ENCODE assay signal across 28 cellular contexts in the genomic region with DNA sequence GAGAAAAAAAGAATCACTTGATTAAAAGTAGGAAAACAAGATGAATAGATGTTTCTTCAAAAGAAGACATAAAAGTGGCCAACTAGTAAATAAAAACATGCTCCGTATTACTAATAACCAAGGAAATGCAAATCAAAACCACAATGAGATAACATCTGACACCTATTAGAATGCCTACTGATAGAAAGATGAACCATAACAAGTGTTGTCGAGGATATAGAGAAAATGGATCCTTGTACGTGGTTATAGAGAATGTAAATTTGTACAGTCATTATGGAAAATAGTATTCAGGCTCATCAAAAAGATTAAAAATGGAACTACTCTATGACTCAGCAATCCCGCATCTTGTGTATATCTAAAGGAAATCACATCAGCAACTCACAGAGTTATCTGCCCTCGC.
"Had no signal": no experiment of that assay in that cellular context is flagged by ENCODE, and none has a peak within 500 bp of the region (broad histone marks: within the 10 kb centered on the region; RNA-seq: fewer than 3 reads in every experiment).

No MANE protein-coding gene starts in this region.

- H3K27me3 Mint-ChIP-seq: progenitor cell of endocrine pancreas; stimulated activated naive B cell treated with anti-CD40 and anti-IgM and Interleukin-4, amounts not matched to agents 10 μg/mL and 1 μg/mL and 100 μg/mL, for 72 hours; stimulated activated naive CD8-positive, alpha-beta T cell treated with anti-CD3 and anti-CD28 coated beads, Interleukin-15, Interleukin-2, amounts not matched to agents 100 ng/mL and 50 ng/mL, for 24 hours; type B pancreatic cell had no signal

- H3K9me3 ChIP-seq: ovary, right lobe of liver, sigmoid colon, stomach, testis, tibial artery, transverse colon, upper lobe of right lung, uterus had no signal

- H3K36me3 ChIP-seq: neural progenitor cell, ovary, right lobe of liver, sigmoid colon, stomach, tibial artery, transverse colon, upper lobe of right lung, uterus had no signal

- H3K9ac ChIP-seq: neural progenitor cell, parathyroid adenoma had no signal

- H3K4me1 Mint-ChIP-seq: natural killer cell; nephron; neural progenitor cell; stimulated activated effector memory CD8-positive, alpha-beta T cell treated with anti-CD3 and anti-CD28 coated beads, Interleukin-12 subunit alpha, Interleukin-12 subunit beta, amount 100 ng/mL, for 72 hours; stimulated activated naive B cell treated with anti-CD40 and anti-IgM and Interleukin-4, amounts not matched to agents 10 μg/mL and 1 μg/mL and 100 μg/mL, for 72 hours had no signal

- ATAC-seq: natural killer cell; psoas muscle; right cardiac atrium; right lobe of liver; stimulated activated effector memory CD8-positive, alpha-beta T cell treated with anti-CD3 and anti-CD28 coated beads, Interleukin-12 subunit alpha, Interleukin-12 subunit beta, amount 100 ng/mL, for 72 hours; stimulated activated naive B cell treated with anti-CD40 and anti-IgM and Interleukin-4, amounts not matched to agents 10 μg/mL and 1 μg/mL and 100 μg/mL, for 72 hours; upper lobe of right lung had no signal

- H3K4me3 ChIP-seq: neural progenitor cell, ovary, psoas muscle, right lobe of liver, sigmoid colon, stomach, testis, tibial artery, transverse colon, upper lobe of right lung, uterus had no signal

- H3K4me1 ChIP-seq: neural progenitor cell, parathyroid adenoma, psoas muscle, right lobe of liver, sigmoid colon, stomach, testis, tibial artery, transverse colon, upper lobe of right lung, uterus had no signal

- H3K9me3 Mint-ChIP-seq: type B pancreatic cell had no signal

- H3K4me3 Mint-ChIP-seq: natural killer cell; nephron; neural progenitor cell; stimulated activated effector memory CD8-positive, alpha-beta T cell treated with anti-CD3 and anti-CD28 coated beads, Interleukin-12 subunit alpha, Interleukin-12 subunit beta, amount 100 ng/mL, for 72 hours; stimulated activated naive B cell treated with anti-CD40 and anti-IgM and Interleukin-4, amounts not matched to agents 10 μg/mL and 1 μg/mL and 100 μg/mL, for 72 hours; stimulated activated naive CD8-positive, alpha-beta T cell treated with anti-CD3 and anti-CD28 coated beads, Interleukin-15, Interleukin-2, amounts not matched to agents 100 ng/mL and 50 ng/mL, for 24 hours; type B pancreatic cell had no signal

- DNase-seq: natural killer cell; occipital lobe; ovary; posterior cingulate gyrus; psoas muscle; right cardiac atrium; right lobe of liver; sigmoid colon; small intestine; stimulated activated CD4-positive, alpha-beta T cell treated with anti-CD3 and anti-CD28 coated beads, Interleukin-15, amount 100 ng/mL, for 24 hours; stimulated activated CD4-positive, alpha-beta T cell treated with anti-CD3 and anti-CD28 coated beads, Interleukin-2, amount 100 ng/mL, for 24 hours; stimulated activated CD4-positive, alpha-beta T cell treated with anti-CD3 and anti-CD28 coated beads, Interleukin-2, amount 100 ng/mL, for 48 hours; stimulated activated CD4-positive, alpha-beta T cell treated with anti-CD3 and anti-CD28 coated beads, Interleukin-4, amount 100 ng/mL, for 24 hours; stimulated activated naive B cell treated with anti-CD40 and anti-IgM and Interleukin-4, amounts not matched to agents 10 μg/mL and 1 μg/mL and 100 μg/mL, for 72 hours; stimulated activated naive CD4-positive, alpha-beta T cell treated with Interleukin-2 at 50 U/mL for 16 hours; stomach; testis; tibial artery; transverse colon; upper lobe of right lung; uterus had no signal

- H3K27me3 ChIP-seq: neural progenitor cell, ovary, right lobe of liver, sigmoid colon, stomach, testis, tibial artery, transverse colon, upper lobe of right lung had no signal

- FAIRE-seq: small intestine had no signal

- H3K27ac ChIP-seq: neural progenitor cell, ovary, parathyroid adenoma, psoas muscle, right lobe of liver, sigmoid colon, stomach, testis, tibial artery, transverse colon, upper lobe of right lung, uterus had no signal

- H2AFZ ChIP-seq: neural progenitor cell, parathyroid adenoma had no signal

- H3K4me2 ChIP-seq: neural progenitor cell had no signal

- H3K36me3 Mint-ChIP-seq: natural killer cell; neural progenitor cell; stimulated activated effector memory CD8-positive, alpha-beta T cell treated with anti-CD3 and anti-CD28 coated beads, Interleukin-12 subunit alpha, Interleukin-12 subunit beta, amount 100 ng/mL, for 72 hours; stimulated activated naive B cell treated with anti-CD40 and anti-IgM and Interleukin-4, amounts not matched to agents 10 μg/mL and 1 μg/mL and 100 μg/mL, for 72 hours; type B pancreatic cell had no signal

- H3K27ac Mint-ChIP-seq: natural killer cell; nephron; neural progenitor cell; progenitor cell of endocrine pancreas; stimulated activated effector memory CD8-positive, alpha-beta T cell treated with anti-CD3 and anti-CD28 coated beads, Interleukin-12 subunit alpha, Interleukin-12 subunit beta, amount 100 ng/mL, for 72 hours; stimulated activated naive B cell treated with anti-CD40 and anti-IgM and Interleukin-4, amounts not matched to agents 10 μg/mL and 1 μg/mL and 100 μg/mL, for 72 hours; stimulated activated naive CD8-positive, alpha-beta T cell treated with anti-CD3 and anti-CD28 coated beads, Interleukin-15, Interleukin-2, amounts not matched to agents 100 ng/mL and 50 ng/mL, for 24 hours; type B pancreatic cell had no signal
